Comparison of ENCODE assay signal across 7 cellular contexts in genomic region chr10:5563991-5564536, GRCh38. TPM values are rescaled to one million over a fixed set of nuclear protein-coding genes. Genes with fewer than 3 reads are reported as not detected.
A peak's percentile ranks its signal among the peaks of the same experiment; 100 is the strongest.
DNase-seq lines count a peak whose midpoint lies in the region; ATAC-seq and TF ChIP-seq lines count a peak whose summit lies in the region.

No MANE protein-coding gene starts in this region.

- WGBS in transverse colon (ENCODE audit: low coverage in 1 of 2), 2 donors, result 64% methylated on average over 18 of the region's 18 CpGs; no CpG with 5 or more reads in 1 of the 2 donors

- H3K27me3 ChIP-seq in SJSA1 (replicated peaks), result no peaks in the 10 kb centered on the region
- no peaks in the 10 kb centered on the region for H3K27me3 ChIP-seq in transverse colon
- peaks cover 19% of the 10 kb centered on the region; the same call in 1 of the 2 replicates for H3K27me3 ChIP-seq in MM.1S (replicated peaks; ENCODE audit: insufficient read depth, low read length)

- no peak overlapping the region for H3K4me2 ChIP-seq in MM.1S (ENCODE audit: low read depth, low read length)

- no peaks in the 10 kb centered on the region for H3F3A ChIP-seq in MM.1S (ENCODE audit: insufficient read depth, low read length)

- no peak overlapping the region for H2AFZ ChIP-seq in MM.1S (ENCODE audit: low read length)

- TF ChIP-seq POLR2A in transverse colon (IDR thresholded peaks at IDR 0.05), result no peak

- TF ChIP-seq EP300 in transverse colon (IDR thresholded peaks at IDR 0.05; ENCODE audit: low read depth), result no peak

- DNase-seq in SJSA1 (ENCODE audit: low read depth in 1 of 2, low spot score in 2 of 2), result peak; percentile 50 to 68
- DNase-seq in activated naive CD4-positive, alpha-beta T cell treated with anti-CD3 and anti-CD28 coated beads, Interleukin-2, amount 50 U/mL, for 16 hours, result peak; percentile 54
- peak in 1 of 3 donors; percentile 53 for DNase-seq in mucosa of descending colon
- DNase-seq in transverse colon, result peak; percentile 3
- no peak for DNase-seq in iPS-NIHi7 (ENCODE audit: extremely low spot score)
- DNase-seq in MM.1S, result no peak

- H4K20me1 ChIP-seq in MM.1S (ENCODE audit: insufficient read depth, low read length), result no peaks in the 10 kb centered on the region

- H3K9me2 ChIP-seq in MM.1S (replicated peaks; ENCODE audit: insufficient read depth, low read length), result no peaks in the 10 kb centered on the region

- no peaks in the 10 kb centered on the region for H3K79me2 ChIP-seq in MM.1S (ENCODE audit: low read length)

- H3K36me3 ChIP-seq in SJSA1 (no peaks in the 10 kb centered on the region), mucosa of descending colon (ENCODE audit: low read depth) (no peaks in the 10 kb centered on the region), transverse colon (no peaks in the 10 kb centered on the region), MM.1S (replicated peaks; ENCODE audit: insufficient read depth, low read length) (no peaks in the 10 kb centered on the region)

- TF ChIP-seq CTCF in mucosa of descending colon (IDR thresholded peaks at IDR 0.05) (no peak), transverse colon (IDR thresholded peaks at IDR 0.05) (no peak), MM.1S (IDR thresholded peaks at IDR 0.05; ENCODE audit: low read length) (no peak)

- H3K27ac ChIP-seq in SJSA1 (peak overlapping the region; percentile 31; the same call in 1 of the 2 replicates), transverse colon (peak overlapping the region; percentile 23 to 64 (median 40)), MM.1S (ENCODE audit: low read length) (no peak overlapping the region)

- H3K4me1 ChIP-seq in SJSA1 (replicated peaks) (peaks cover 53% of the 10 kb centered on the region), mucosa of descending colon (ENCODE audit: low read depth) (no peaks in the 10 kb centered on the region), transverse colon (peaks cover 0 to 5% (median 3%) of the 10 kb centered on the region in 4 donors), MM.1S (ENCODE audit: low read length) (no peaks in the 10 kb centered on the region)

- no peak overlapping the region for H3K4me3 ChIP-seq in SJSA1
- no peak overlapping the region for H3K4me3 ChIP-seq in mucosa of descending colon
- no peak overlapping the region for H3K4me3 ChIP-seq in transverse colon
- H3K4me3 ChIP-seq in MM.1S (ENCODE audit: low read length), result no peak overlapping the region

- intact Hi-C loops in mucosa of descending colon (cut with DNase I, micrococcal nuclease), result no loop called here
- intact Hi-C loops in transverse colon (cut with DNase I; ENCODE audit: low total_unique reads), result loop anchor here (10.0 kb wide), 1 partner anchor 109 kb away; no protein-coding TSS in a partner anchor

- ATAC-seq in mucosa of descending colon (peak; percentile 46), HG03097 (IDR thresholded peaks at IDR 0.05; ENCODE audit: low FRiP score, unreplicated experiment) (no peak)

- H3K9ac ChIP-seq in MM.1S (ENCODE audit: low read length), result no peak overlapping the region

- H3K9me3 ChIP-seq in SJSA1 (replicated peaks), result no peaks in the 10 kb centered on the region
- no peaks in the 10 kb centered on the region for H3K9me3 ChIP-seq in mucosa of descending colon
- no peaks in the 10 kb centered on the region for H3K9me3 ChIP-seq in transverse colon
- no peaks in the 10 kb centered on the region for H3K9me3 ChIP-seq in MM.1S (replicated peaks; ENCODE audit: insufficient read depth, low read length)

- in situ Hi-C loops in transverse colon (cut with MboI; ENCODE audit: low pct_ligation_motif_present in 1 of 4, low pct_unique_long_range_greater_than_20kb in 1 of 4, low sequenced_read_pairs in 3 of 4), result no loop called here

RNA-seq across cellular contexts. Expression of gene CALML3, which starts 39.3 kb away (rescaled TPM):
- not detected in 2 replicates for total RNA-seq in SJSA1 (2014; rRNA removed; shearing (Covaris generic))
- total RNA-seq in mucosa of descending colon, result under 1 TPM in 2 of 3 donors, not detected in 1; 0.09 to 0.17 TPM
- total RNA-seq in transverse colon, result not detected

Comparison
In these comparisons a context has a peak if more than half of its experiments do, and no peak if none do; other contexts are left out.
1. DNase-seq: peak in SJSA1 (2 of 2), activated naive CD4-positive, alpha-beta T cell treated with anti-CD3 and anti-CD28 coated beads, Interleukin-2, amount 50 U/mL, for 16 hours (single experiment) and transverse colon (single experiment); none in iPS-NIHi7 (single experiment) and MM.1S (single experiment).